In genomic region chr4:7045961-7046921, GRCh38 we compare ENCODE assay signal across 10 cellular contexts. TPM values are rescaled to one million over a fixed set of nuclear protein-coding genes. Genes with fewer than 3 reads are reported as not detected.
A peak's percentile ranks its signal among the peaks of the same experiment; 100 is the strongest.
DNase-seq lines count a peak whose midpoint lies in the region; TF ChIP-seq lines count a peak whose summit lies in the region.
"Had no signal": no experiment of that assay in that cellular context is flagged by ENCODE, and none has a peak within 500 bp of the region (broad histone marks: within the 10 kb centered on the region; RNA-seq: fewer than 3 reads in every experiment).

No MANE protein-coding gene starts in this region.

- H3K4me3 Mint-ChIP-seq in activated naive CD4-positive, alpha-beta T cell treated with anti-CD3 and anti-CD28 coated beads, Interleukin-2, amount 50 U/mL, for 24 hours: peak overlapping the region; percentile 94

- H3K9me3 Mint-ChIP-seq in activated naive CD4-positive, alpha-beta T cell treated with anti-CD3 and anti-CD28 coated beads, Interleukin-2, amount 50 U/mL, for 24 hours: no peaks in the 10 kb centered on the region

- intact Hi-C loops in testis (cut with DNase I; ENCODE audit: low total_unique reads): no loop called here

- peaks cover 31% of the 10 kb centered on the region; the same call in 1 of the 2 replicates for H3K79me2 ChIP-seq in KMS-11 (ENCODE audit: insufficient read depth, low read depth)

- no peak overlapping the region for H3K9ac ChIP-seq in KMS-11

- peaks cover 59% of the 10 kb centered on the region for H3K4me1 Mint-ChIP-seq in activated naive CD4-positive, alpha-beta T cell treated with anti-CD3 and anti-CD28 coated beads, Interleukin-2, amount 50 U/mL, for 24 hours

- no peaks in the 10 kb centered on the region for H4K20me1 ChIP-seq in KMS-11 (ENCODE audit: insufficient read depth)

- peak overlapping the region; percentile 39; the same call in 1 of the 2 replicates for H3K4me2 ChIP-seq in KMS-11

- H3K27ac ChIP-seq in KMS-11: no peak overlapping the region
- H3K27ac ChIP-seq in testis: peak overlapping the region; percentile 9 to 92

- H3K27ac Mint-ChIP-seq in activated naive CD4-positive, alpha-beta T cell treated with anti-CD3 and anti-CD28 coated beads, Interleukin-2, amount 50 U/mL, for 24 hours: peak overlapping the region; percentile 83

- no peaks in the 10 kb centered on the region for H3K36me3 Mint-ChIP-seq in activated naive CD4-positive, alpha-beta T cell treated with anti-CD3 and anti-CD28 coated beads, Interleukin-2, amount 50 U/mL, for 24 hours

- H3K27me3 Mint-ChIP-seq in activated naive CD4-positive, alpha-beta T cell treated with anti-CD3 and anti-CD28 coated beads, Interleukin-2, amount 50 U/mL, for 24 hours: no peaks in the 10 kb centered on the region

- H2AFZ ChIP-seq in KMS-11 (ENCODE audit: low read depth): no peak overlapping the region

- TF ChIP-seq CTCF in KMS-11 (conservative IDR thresholded peaks at IDR 0.05; ENCODE audit: low read depth, low read length) (no peak), testis (IDR thresholded peaks at IDR 0.05) (no peak)

- TF ChIP-seq POLR2A in testis (IDR thresholded peaks at IDR 0.05): no peak

- no peaks in the 10 kb centered on the region for H3K36me3 ChIP-seq in KMS-11 (ENCODE audit: insufficient read depth)
- H3K36me3 ChIP-seq in testis (ENCODE audit: low read depth, missing control alignments): no peaks in the 10 kb centered on the region

- WGBS in testis, 2 donors: 58 to 64% methylated on average over 23 of the region's 23 CpGs

- no peak for DNase-seq in activated naive CD4-positive, alpha-beta T cell (lab: John Stamatoyannopoulos, UW)
- DNase-seq in fibroblast of gingiva (ENCODE audit: low read depth) (peak; percentile 83), testis (no peak), DMS53 (lab: John Stamatoyannopoulos, UW) (no peak), cerebellar cortex (ENCODE audit: low spot score) (no peak)
- DNase-seq in stimulated activated naive CD4-positive, alpha-beta T cell (lab: John Stamatoyannopoulos, UW): no peak
- DNase-seq: left colon, MV-4-11 had no signal

- H3K9me3 ChIP-seq in testis: no peaks in the 10 kb centered on the region

- H3K27me3 ChIP-seq in KMS-11 (ENCODE audit: insufficient read depth, low read depth): no peaks in the 10 kb centered on the region
- no peaks in the 10 kb centered on the region for H3K27me3 ChIP-seq in testis

- H3K4me1 ChIP-seq in KMS-11 (ENCODE audit: low read depth, poor library complexity, severe bottlenecking): peaks cover 34% of the 10 kb centered on the region
- H3K4me1 ChIP-seq in testis: peaks cover 54% of the 10 kb centered on the region

- H3K4me3 ChIP-seq in KMS-11 (IDR thresholded peaks at IDR 0.05; ENCODE audit: insufficient read depth, low read depth, low read length): no peak overlapping the region
- no peak overlapping the region for H3K4me3 ChIP-seq in testis

RNA-seq across cellular contexts. Expression of gene TADA2B, which starts 3.1 kb away (rescaled TPM):
- 10 to 100 TPM; 42.2 to 47.6 TPM for total RNA-seq in testis
- polyA plus RNA-seq in testis (ENCODE audit: insufficient read depth, low read depth, low replicate concordance): 34.5 TPM

RNA-seq across cellular contexts. Expression of gene GRPEL1, which starts 21.6 kb away (rescaled TPM):
- 10 to 100 TPM; 40.8 to 58.5 TPM for total RNA-seq in testis
- polyA plus RNA-seq in testis (ENCODE audit: insufficient read depth, low read depth, low replicate concordance): 88.6 TPM
